Comparison of ENCODE assay signal across 25 cellular contexts in the genomic region with DNA sequence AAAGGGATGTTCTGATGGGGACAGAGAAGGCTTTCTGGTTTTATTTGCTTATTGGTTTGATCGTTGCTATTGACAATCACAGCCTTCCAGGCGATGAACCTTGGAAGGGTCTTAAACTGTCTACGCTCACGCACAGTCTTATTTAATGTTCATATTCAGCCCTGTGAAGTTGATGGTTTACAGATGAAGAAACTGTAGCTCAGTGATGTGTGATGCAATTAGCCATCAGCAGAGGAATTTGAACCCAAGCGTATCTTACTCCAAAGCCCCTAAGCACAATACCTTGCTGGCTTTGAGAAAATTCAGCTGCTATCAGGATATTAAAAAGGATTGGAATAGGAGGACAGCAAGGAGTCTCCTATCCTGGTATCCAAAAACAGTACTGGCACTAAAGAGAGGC.
"Had no signal": no experiment of that assay in that cellular context is flagged by ENCODE, and none has a peak within 500 bp of the region (broad histone marks: within the 10 kb centered on the region; RNA-seq: fewer than 3 reads in every experiment).

No MANE protein-coding gene starts in this region.

- H3K4me3 ChIP-seq: coronary artery, dorsolateral prefrontal cortex, esophagus muscularis mucosa, gastroesophageal sphincter, heart left ventricle, hepatocyte, left lung, lower lobe of right lung had no signal

- DNase-seq: dermis blood vessel endothelial cell; dorsolateral prefrontal cortex; effector CD4-positive, alpha-beta T cell; effector memory CD4-positive, alpha-beta T cell; foreskin keratinocyte; heart left ventricle; hypothalamus; immature natural killer cell; islet precursor cell; kidney; kidney glomerular epithelial cell; left cardiac atrium; left lung; left ventricle myocardium superior; lower lobe of right lung; mesendoderm; midbrain; naive thymus-derived CD4-positive, alpha-beta T cell had no signal

- H3K4me2 ChIP-seq: hepatocyte had no signal

- H3K27ac ChIP-seq: coronary artery, dorsolateral prefrontal cortex, esophagus muscularis mucosa, foreskin keratinocyte, gastroesophageal sphincter, heart left ventricle, left lung, lower lobe of right lung had no signal

- ATAC-seq: foreskin keratinocyte; gastroesophageal sphincter; heart left ventricle; left cardiac atrium; left lung; left ventricle myocardium superior; lower lobe of right lung; naive thymus-derived CD4-positive, alpha-beta T cell had no signal

- FAIRE-seq: colon, endothelial cell of umbilical vein, frontal cortex, kidney had no signal

- H3K9me3 ChIP-seq: esophagus muscularis mucosa, gastroesophageal sphincter, heart left ventricle, left lung, lower lobe of right lung had no signal

- H2AFZ ChIP-seq: hepatocyte had no signal

- H3K79me2 ChIP-seq: hepatocyte had no signal

- H3K27me3 ChIP-seq: dorsolateral prefrontal cortex, esophagus muscularis mucosa, foreskin keratinocyte, gastroesophageal sphincter, heart left ventricle, hepatocyte, left lung had no signal

- H3K36me3 ChIP-seq: esophagus muscularis mucosa, gastroesophageal sphincter, heart left ventricle, left lung, lower lobe of right lung had no signal

- H3K4me1 ChIP-seq: foreskin keratinocyte, left lung, lower lobe of right lung had no signal
